Comparison of ENCODE assay signal across 14 cellular contexts in the genomic region with DNA sequence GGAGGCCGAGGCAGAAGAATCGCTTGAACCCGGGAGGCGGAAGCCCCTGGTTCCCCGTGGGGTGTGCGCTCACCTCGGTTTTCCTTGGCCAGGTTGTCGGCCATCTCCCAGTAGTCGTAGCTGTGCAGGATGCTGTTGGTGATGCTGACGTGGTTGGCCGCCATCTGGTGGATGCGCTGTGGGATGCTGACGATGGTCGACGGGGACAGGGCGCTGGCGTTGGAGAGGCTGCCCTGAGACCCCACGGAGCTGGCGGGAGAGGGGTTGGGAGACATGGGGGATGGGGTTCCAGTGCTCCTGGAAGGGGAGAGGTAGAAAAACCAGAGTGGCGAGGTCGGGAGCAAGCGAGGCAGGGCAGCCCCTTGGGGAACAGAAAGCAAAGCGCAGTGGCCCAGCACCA.
DNase-seq lines count a peak whose midpoint lies in the region; ATAC-seq, FAIRE-seq and TF ChIP-seq lines count a peak whose summit lies in the region.
"Had no signal": no experiment of that assay in that cellular context is flagged by ENCODE, and none has a peak within 500 bp of the region (broad histone marks: within the 10 kb centered on the region; RNA-seq: fewer than 3 reads in every experiment).

No MANE protein-coding gene starts in this region.

- no peaks in the 10 kb centered on the region for H3K9me3 ChIP-seq in mesenchymal stem cell (ENCODE audit: control insufficient read depth, low read length)
- H3K9me3 ChIP-seq: Peyer's patch had no signal

- no TSS peak for BruUV-seq in Calu3 (replicated peaks; lab: Mats Ljungman, UMichigan)

- peaks cover 0 to 43% of the 10 kb centered on the region in 2 experiments for H3K36me3 ChIP-seq in mesenchymal stem cell (ENCODE audit: control insufficient read depth in 1 of 2, insufficient read depth in 2 of 2, low read depth in 1 of 2, low read length in 2 of 2)

- H4K91ac ChIP-seq in mesenchymal stem cell (ENCODE audit: low read length) = peak overlapping the region; percentile 57

- no peak overlapping the region for H3K14ac ChIP-seq in mesenchymal stem cell (ENCODE audit: low read length in 2 of 2)

- no peak overlapping the region for H2BK15ac ChIP-seq in mesenchymal stem cell (ENCODE audit: low read depth, poor library complexity, severe bottlenecking)

- H3K4ac ChIP-seq in mesenchymal stem cell (ENCODE audit: low read depth in 1 of 2, low read length in 2 of 2) = no peak overlapping the region

- peaks cover 95% of the 10 kb centered on the region for H3K27me3 Mint-ChIP-seq in Calu3 (ENCODE audit: unreplicated experiment)

- H2BK5ac ChIP-seq in mesenchymal stem cell (ENCODE audit: low read depth, low read length, poor library complexity, severe bottlenecking) = no peak overlapping the region

- peaks cover 2% of the 10 kb centered on the region for H3K4me1 ChIP-seq in mesenchymal stem cell (ENCODE audit: control insufficient read depth, insufficient read depth, low read depth, low read length)
- H3K4me1 ChIP-seq: Peyer's patch had no signal

- H4K8ac ChIP-seq in mesenchymal stem cell (ENCODE audit: low read length) = peak overlapping the region; percentile 66

- peak; percentile 24 for TF ChIP-seq CTCF in D721Med (IDR thresholded peaks at IDR 0.05; ENCODE audit: insufficient read depth, missing control alignments)
- TF ChIP-seq CTCF in cardiac fibroblast (IDR thresholded peaks at IDR 0.05; ENCODE audit: low read depth, low read length) = peak; percentile 9
- no peak for TF ChIP-seq CTCF in Calu3 (IDR thresholded peaks at IDR 0.05; ENCODE audit: unreplicated experiment)

- H2AK5ac ChIP-seq in mesenchymal stem cell (ENCODE audit: low read length, severe bottlenecking) = no peak overlapping the region

- H3K27ac Mint-ChIP-seq in Calu3 (ENCODE audit: unreplicated experiment) = no peak overlapping the region
- H3K27ac Mint-ChIP-seq: effector memory CD8-positive, alpha-beta T cell had no signal

- CTCF ChIA-PET in Calu3 (lab: Charles Lee) = no interaction called here

- peaks cover 0 to 45% of the 10 kb centered on the region in 2 experiments for H3K27me3 ChIP-seq in mesenchymal stem cell (ENCODE audit: control insufficient read depth in 1 of 2, insufficient read depth in 1 of 2, low read length in 2 of 2)
- H3K27me3 ChIP-seq: Peyer's patch had no signal

- H3K4me3 ChIP-seq in cardiac fibroblast (replicated peaks in 1 of 2; ENCODE audit: low read depth in 2 of 2, low read length in 2 of 2) = no peak overlapping the region
- H3K4me3 ChIP-seq in mesenchymal stem cell (ENCODE audit: insufficient read depth in 1 of 2, low read depth in 1 of 2, low read length in 2 of 2) = no peak overlapping the region
- H3K4me3 ChIP-seq: Peyer's patch had no signal

- H2BK12ac ChIP-seq in mesenchymal stem cell (ENCODE audit: low read length in 2 of 2) = peak overlapping the region in 1 of 2 experiments; percentile 63

- WGBS in mesenchymal stem cell = 73% methylated on average over 23 of the region's 23 CpGs

- H3K27ac ChIP-seq in mesenchymal stem cell (ENCODE audit: low read length, poor library complexity, severe bottlenecking) = no peak overlapping the region
- H3K27ac ChIP-seq: Peyer's patch had no signal

- intact Hi-C loops in Calu3 (cut with micrococcal nuclease; ENCODE audit: unreplicated experiment) = loop anchor here (10.0 kb wide), 1 partner anchor 141 kb away; no protein-coding TSS in a partner anchor

- H3K36me3 Mint-ChIP-seq in Calu3 (ENCODE audit: insufficient read depth, unreplicated experiment) = peaks cover 5% of the 10 kb centered on the region

- H3K4me3 Mint-ChIP-seq in Calu3 (ENCODE audit: low read depth, unreplicated experiment) = no peak overlapping the region
- H3K4me3 Mint-ChIP-seq: effector memory CD8-positive, alpha-beta T cell had no signal

- no peak overlapping the region for H2AFZ ChIP-seq in mesenchymal stem cell (ENCODE audit: low read depth, low read length)

- no peak for FAIRE-seq in D721Med (lab: Jason Lieb, UNC)

- no peak overlapping the region for H2BK120ac ChIP-seq in mesenchymal stem cell (ENCODE audit: low read depth, low read length)

- DNase-seq in D721Med (ENCODE audit: insufficient read length, low spot score) (no peak), NCI-H510A (lab: John Stamatoyannopoulos, UW) (peak; percentile 17), cardiac fibroblast (ENCODE audit: low read depth in 2 of 2) (peak in 1 of 2 donors; percentile 2), mesenchymal stem cell (no peak), NCI-H345 treated with DMSO at 0.1 percent for 48 hours (lab: John Stamatoyannopoulos, UW; ENCODE audit: unreplicated experiment) (no peak), Calu3 (no peak), hepatic stellate cell (ENCODE audit: low spot score) (no peak)
- DNase-seq: activated naive CD4-positive, alpha-beta T cell treated with Interleukin-2 at 50 U/mL for 16 hours; effector memory CD8-positive, alpha-beta T cell; foreskin melanocyte; MV-4-11; Peyer's patch; T-helper 1 cell had no signal

- no peaks in the 10 kb centered on the region for H3K4me1 Mint-ChIP-seq in Calu3 (ENCODE audit: low read depth, unreplicated experiment)

- ATAC-seq in HG02623 (IDR thresholded peaks at IDR 0.05; ENCODE audit: unreplicated experiment) = no peak
- ATAC-seq: effector memory CD8-positive, alpha-beta T cell had no signal

- no peak overlapping the region for H3K18ac ChIP-seq in mesenchymal stem cell (ENCODE audit: low read depth in 1 of 2, low read length in 2 of 2)

- H3K9ac ChIP-seq in mesenchymal stem cell (ENCODE audit: low read length) = no peak overlapping the region

- peaks cover 6% of the 10 kb centered on the region for H3K79me1 ChIP-seq in mesenchymal stem cell (replicated peaks; ENCODE audit: low read length, poor library complexity, severe bottlenecking)

- H3K23ac ChIP-seq in mesenchymal stem cell (ENCODE audit: low read length in 2 of 2) = no peak overlapping the region

- H3K4me2 ChIP-seq in mesenchymal stem cell (ENCODE audit: low read length, poor library complexity, severe bottlenecking) = no peak overlapping the region

- H3K9me3 Mint-ChIP-seq in Calu3 (ENCODE audit: low read depth, unreplicated experiment) = no peaks in the 10 kb centered on the region
- H3K9me3 Mint-ChIP-seq: effector memory CD8-positive, alpha-beta T cell had no signal
